Comparison of ENCODE assay signal across 28 cellular contexts in genomic region chr3:36852071-36852470, GRCh38.
"Had no signal": no experiment of that assay in that cellular context is flagged by ENCODE, and none has a peak within 500 bp of the region (broad histone marks: within the 10 kb centered on the region; RNA-seq: fewer than 3 reads in every experiment).

No MANE protein-coding gene starts in this region.

- H3K4me1 ChIP-seq: left lung, lower lobe of right lung, prostate gland, sigmoid colon, stomach, tibial artery, upper lobe of right lung had no signal

- H3K27ac ChIP-seq: cardiac muscle cell, coronary artery, dorsolateral prefrontal cortex, left lung, lower lobe of right lung, ovary, prostate gland, stomach, tibial artery, upper lobe of right lung, VCaP had no signal

- H3K27me3 ChIP-seq: cardiac muscle cell, dorsolateral prefrontal cortex, left lung, ovary, sigmoid colon, stomach, tibial artery, upper lobe of right lung had no signal

- H3K9me3 ChIP-seq: left lung, lower lobe of right lung, mucosa of descending colon, ovary, prostate gland, sigmoid colon, stomach, tibial artery, upper lobe of right lung had no signal

- H3K36me3 ChIP-seq: ovary had no signal

- DNase-seq: activated CD4-positive, alpha-beta T cell treated with anti-CD3 and anti-CD28 coated beads for 4 hours; activated CD4-positive, alpha-beta T cell treated with anti-CD3 and anti-CD28 coated beads, Interleukin-2, amount 50 U/mL, for 4 hours; activated CD8-positive, alpha-beta memory T cell treated with anti-CD3 and anti-CD28 coated beads for 24 hours; activated gamma-delta T cell treated with Interleukin-2 at 50 U/mL for 16 hours; activated naive CD8-positive, alpha-beta T cell treated with anti-CD3 and anti-CD28 coated beads, Interleukin-2, amount 50 U/mL, for 24 hours; amygdala; dorsolateral prefrontal cortex; effector memory CD4-positive, alpha-beta T cell; foreskin melanocyte; kidney glomerular epithelial cell; left lung; lower lobe of right lung; mesendoderm; mucosa of descending colon; ovary; retina; sigmoid colon; small intestine; stimulated activated CD4-positive, alpha-beta T cell treated with anti-CD3 and anti-CD28 coated beads, Interleukin-4, amount 100 ng/mL, for 4 hours; stimulated activated CD8-positive, alpha-beta memory T cell treated with anti-CD3 and anti-CD28 coated beads, Interleukin-4, amount 100 ng/mL, for 48 hours; stimulated activated naive B cell treated with anti-CD40 and anti-IgM and Interleukin-4, amounts not matched to agents 10 μg/mL and 1 μg/mL and 100 μg/mL, for 72 hours; stomach; tibial artery; upper lobe of right lung had no signal

- H3K4me3 ChIP-seq: cardiac muscle cell, coronary artery, dorsolateral prefrontal cortex, left lung, lower lobe of right lung, mucosa of descending colon, ovary, prostate gland, sigmoid colon, stomach, tibial artery, upper lobe of right lung had no signal
